Comparison of ENCODE assay signal across 9 cellular contexts in the genomic region with DNA sequence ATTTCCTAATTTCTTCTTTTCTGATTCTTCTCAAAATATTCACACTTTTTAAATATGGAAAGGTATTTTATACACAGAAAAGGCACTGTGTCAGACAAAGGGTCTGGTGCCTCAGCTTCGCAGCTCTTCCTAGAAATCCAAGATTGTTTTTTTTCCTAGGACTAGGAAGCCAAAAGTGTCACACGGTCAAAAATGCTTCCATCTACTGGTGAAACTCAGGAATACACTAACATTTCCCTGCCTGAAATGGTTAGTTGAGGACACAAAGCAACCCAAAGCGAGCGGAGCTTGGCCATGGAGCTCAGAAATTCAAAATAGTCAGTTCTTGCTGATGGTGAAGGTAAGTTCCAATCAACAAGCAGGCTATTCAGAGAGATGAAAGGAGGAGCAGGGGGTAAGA.
DNase-seq lines count a peak whose midpoint lies in the region; ATAC-seq and TF ChIP-seq lines count a peak whose summit lies in the region.
"Had no signal": no experiment of that assay in that cellular context is flagged by ENCODE, and none has a peak within 500 bp of the region (broad histone marks: within the 10 kb centered on the region; RNA-seq: fewer than 3 reads in every experiment).

No MANE protein-coding gene starts in this region.

- ATAC-seq in HG03108 (IDR thresholded peaks at IDR 0.05; ENCODE audit: unreplicated experiment) = no peak
- ATAC-seq in GM21786 (IDR thresholded peaks at IDR 0.05; ENCODE audit: unreplicated experiment) = no peak

- no peak overlapping the region for H3K14ac ChIP-seq in neuronal stem cell (ENCODE audit: low read length)

- DNase-seq in Daoy (ENCODE audit: low read depth) = peak; percentile 42
- DNase-seq in NCI-H226 = peak; percentile 48
- DNase-seq in epithelial cell of esophagus (ENCODE audit: low read depth) = peak; percentile 50
- peak; percentile 23 for DNase-seq in neuronal stem cell (ENCODE audit: low spot score)
- no peak for DNase-seq in cortex of kidney (lab: John Stamatoyannopoulos, UW)
- DNase-seq in immature natural killer cell = no peak
- DNase-seq: stimulated activated CD4-positive, alpha-beta T cell treated with anti-CD3 and anti-CD28 coated beads, Interleukin-15, amount 100 ng/mL, for 24 hours had no signal

- no peaks in the 10 kb centered on the region for H3K27me3 ChIP-seq in neuronal stem cell (ENCODE audit: control insufficient read depth in 3 of 3, insufficient read depth in 3 of 3, low read depth in 1 of 3, low read length in 3 of 3)

- H3K27ac ChIP-seq in neuronal stem cell (replicated peaks; ENCODE audit: low read length) = no peak overlapping the region

- TF ChIP-seq CTCF in epithelial cell of esophagus (IDR thresholded peaks at IDR 0.05; ENCODE audit: insufficient read depth, low read depth, low read length, missing control alignments) = peak; percentile 61

- H3K4me2 ChIP-seq in neuronal stem cell (ENCODE audit: insufficient read depth, low read length, poor library complexity, severe bottlenecking) = no peak overlapping the region

- no peaks in the 10 kb centered on the region for H3K9me3 ChIP-seq in neuronal stem cell (replicated peaks in 1 of 2; ENCODE audit: control insufficient read depth in 2 of 2, insufficient read depth in 1 of 2, low read depth in 1 of 2, low read length in 2 of 2)

- no peak overlapping the region for H3K4ac ChIP-seq in neuronal stem cell (ENCODE audit: low read length)

- H3K4me3 Mint-ChIP-seq in immature natural killer cell = no peak overlapping the region

- H2AK5ac ChIP-seq in neuronal stem cell (ENCODE audit: low read depth, low read length) = no peak overlapping the region

- H2AFZ ChIP-seq in neuronal stem cell (ENCODE audit: low read length) = no peak overlapping the region

- H3K79me1 ChIP-seq in neuronal stem cell (ENCODE audit: low read depth, low read length) = no peaks in the 10 kb centered on the region

- no peak overlapping the region for H4K8ac ChIP-seq in neuronal stem cell (ENCODE audit: low read depth, low read length)

- no peak overlapping the region for H3K18ac ChIP-seq in neuronal stem cell (ENCODE audit: low read length)

- H2BK12ac ChIP-seq in neuronal stem cell (ENCODE audit: low read length) = no peak overlapping the region

- H3K4me1 ChIP-seq in neuronal stem cell (ENCODE audit: control insufficient read depth in 2 of 2, insufficient read depth in 1 of 2, low read depth in 1 of 2, low read length in 2 of 2) = peaks cover 0 to 4% of the 10 kb centered on the region in 2 donors

- H2BK15ac ChIP-seq in neuronal stem cell (ENCODE audit: low read length) = no peak overlapping the region

- no CpG with 5 or more reads among the region's 4 CpGs for WGBS in neuronal stem cell (ENCODE audit: extremely low coverage in 2 of 2, insufficient read length in 2 of 2, insufficient replicate concordance in 1 of 2), 2 donors

- no peak overlapping the region for H3K4me3 ChIP-seq in epithelial cell of esophagus (ENCODE audit: low read length)
- H3K4me3 ChIP-seq in neuronal stem cell (ENCODE audit: low read length in 2 of 2) = no peak overlapping the region

- no peaks in the 10 kb centered on the region for H3K4me1 Mint-ChIP-seq in immature natural killer cell

- H3K9me3 Mint-ChIP-seq in immature natural killer cell = no peaks in the 10 kb centered on the region

- H3K27me3 Mint-ChIP-seq in immature natural killer cell (ENCODE audit: low read depth in 3 of 3) = peaks cover 0 to 3% (median 2%) of the 10 kb centered on the region in 3 donors

- no peak overlapping the region for H3K23ac ChIP-seq in neuronal stem cell (ENCODE audit: low read depth, low read length, poor library complexity)

- H4K91ac ChIP-seq in neuronal stem cell (ENCODE audit: low read depth, low read length, poor library complexity) = no peak overlapping the region

- no peak overlapping the region for H3K27ac Mint-ChIP-seq in immature natural killer cell

- no peak overlapping the region for H2BK5ac ChIP-seq in neuronal stem cell (ENCODE audit: low read length)

- H3K36me3 ChIP-seq in neuronal stem cell (replicated peaks in 1 of 2; ENCODE audit: control insufficient read depth in 2 of 2, insufficient read depth in 2 of 2, low read length in 2 of 2) = no peaks in the 10 kb centered on the region

- no peak overlapping the region for H2BK120ac ChIP-seq in neuronal stem cell (ENCODE audit: low read depth, low read length)

- no peak overlapping the region for H3K9ac ChIP-seq in neuronal stem cell (ENCODE audit: low read depth, low read length, poor library complexity)

- H3K36me3 Mint-ChIP-seq in immature natural killer cell = no peaks in the 10 kb centered on the region

Comparison
In these comparisons a context has a peak if more than half of its experiments do, and no peak if none do; other contexts are left out.
1. DNase-seq: peak in Daoy (single experiment), NCI-H226 (single experiment), epithelial cell of esophagus (single experiment) and neuronal stem cell (single experiment); none in cortex of kidney (single experiment) and immature natural killer cell (0 of 3).